10 cellular contexts compared by ENCODE assay signal in genomic region chr5:1437452-1437851, GRCh38. TPM values are rescaled to one million over a fixed set of nuclear protein-coding genes. Genes with fewer than 3 reads are reported as not detected.
DNase-seq lines count a peak whose midpoint lies in the region; ATAC-seq and TF ChIP-seq lines count a peak whose summit lies in the region.
"Had no signal": no experiment of that assay in that cellular context is flagged by ENCODE, and none has a peak within 500 bp of the region (broad histone marks: within the 10 kb centered on the region; RNA-seq: fewer than 3 reads in every experiment).

No MANE protein-coding gene starts in this region.

- peaks cover 6% of the 10 kb centered on the region for H3K9me3 ChIP-seq in psoas muscle

- H3K27me3 Mint-ChIP-seq in WTC11 (ENCODE audit: low read depth) = peaks cover 23% of the 10 kb centered on the region

- CTCF ChIA-PET in WTC11 (lab: Charles Lee) = interaction anchor here (0.7 to 3.1 kb wide), 11 partner anchors 11 to 233 kb away, joined by 3 to 21 read pairs (median 4); no protein-coding TSS in a partner anchor

- 21 to 32% (median 27%) methylated on average over 7 of the region's 7 CpGs for WGBS in psoas muscle, 3 donors

- no peak for TF ChIP-seq CTCF in WTC11 (IDR thresholded peaks at IDR 0.05)
- no peak for TF ChIP-seq CTCF in psoas muscle (IDR thresholded peaks at IDR 0.05)

- ATAC-seq in WTC11 (peak; percentile 92), psoas muscle (no peak)

- peaks cover 0 to 25% (median under 1%) of the 10 kb centered on the region in 3 donors for H3K27me3 ChIP-seq in psoas muscle (ENCODE audit: insufficient read depth in 3 of 3, low read length in 2 of 3)

- H3K9me3 Mint-ChIP-seq in WTC11 = peaks cover 37% of the 10 kb centered on the region

- no peaks in the 10 kb centered on the region for H3K36me3 ChIP-seq in psoas muscle (ENCODE audit: insufficient read depth in 1 of 2, low read depth in 1 of 2)

- no peak overlapping the region for H3K4me3 ChIP-seq in psoas muscle
- H3K4me3 ChIP-seq: skin epidermis had no signal

- H3K36me3 Mint-ChIP-seq in WTC11 = peaks cover 10% of the 10 kb centered on the region

- H3K4me1 Mint-ChIP-seq in WTC11 = peaks cover 8% of the 10 kb centered on the region; the same call in 1 of the 2 replicates

- POLR2A ChIA-PET in WTC11 (lab: Charles Lee) = no interaction called here

- no peak overlapping the region for H3K27ac Mint-ChIP-seq in WTC11

- H3K4me1 ChIP-seq in psoas muscle = no peaks in the 10 kb centered on the region

- DNase-seq in NCI-H510A treated with DMSO at 0.1 percent for 48 hours (lab: John Stamatoyannopoulos, UW) = peak; percentile 35
- no peak for DNase-seq in NCI-H510A (lab: John Stamatoyannopoulos, UW)
- DNase-seq in NCI-H146 treated with DMSO at 0.1 percent for 48 hours (lab: John Stamatoyannopoulos, UW; ENCODE audit: unreplicated experiment) = peak; percentile 16
- peak; percentile 43 for DNase-seq in WTC11 (ENCODE audit: low spot score)
- DNase-seq in renal cortical epithelial cell (ENCODE audit: low read depth) = peak; percentile 10
- DNase-seq in psoas muscle = no peak
- no peak for DNase-seq in cerebellum (ENCODE audit: low spot score)
- no peak for DNase-seq in stimulated activated CD8-positive, alpha-beta memory T cell treated with anti-CD3 and anti-CD28 coated beads, Interleukin-4, amount 100 ng/mL, for 48 hours
- DNase-seq: T1000 had no signal

- no peak overlapping the region for H3K27ac ChIP-seq in psoas muscle
- H3K27ac ChIP-seq: skin epidermis had no signal

- no peak overlapping the region for H3K4me3 Mint-ChIP-seq in WTC11

- intact Hi-C loops in psoas muscle (cut with DNase I) = no loop called here

TF ChIP-seq in WTC11, 78 proteins besides CTCF, POLR2A, EP300 and RAD21:
- TF ChIP-seq SMAD4 (CRISPR knock-in tag; IDR thresholded peaks at IDR 0.05) = no peak
- TF ChIP-seq USF1 (CRISPR knock-in tag; IDR thresholded peaks at IDR 0.05) = no peak
- no peak for TF ChIP-seq NFE2L1 (CRISPR knock-in tag; IDR thresholded peaks at IDR 0.05)
- TF ChIP-seq ZNF512 (CRISPR knock-in tag; IDR thresholded peaks at IDR 0.05; ENCODE audit: borderline replicate concordance) = no peak
- no peak for TF ChIP-seq USF2 (CRISPR knock-in tag; IDR thresholded peaks at IDR 0.05)
- TF ChIP-seq MLX (CRISPR knock-in tag; IDR thresholded peaks at IDR 0.05) = no peak
- no peak for TF ChIP-seq AR (CRISPR knock-in tag; IDR thresholded peaks at IDR 0.05)
- no peak for TF ChIP-seq E2F5 (CRISPR knock-in tag; IDR thresholded peaks at IDR 0.05)
- TF ChIP-seq ZNF671 (CRISPR knock-in tag; IDR thresholded peaks at IDR 0.05) = no peak
- no peak for TF ChIP-seq HMGA2 (CRISPR knock-in tag; IDR thresholded peaks at IDR 0.05)
- no peak for TF ChIP-seq E2F4 (CRISPR knock-in tag; IDR thresholded peaks at IDR 0.05; ENCODE audit: borderline replicate concordance, low read depth)
- no peak for TF ChIP-seq SP1 (CRISPR knock-in tag; conservative IDR thresholded peaks at IDR 0.05)
- TF ChIP-seq ZBTB43 (CRISPR knock-in tag; IDR thresholded peaks at IDR 0.05) = no peak
- no peak for TF ChIP-seq NR3C1 (CRISPR knock-in tag; conservative IDR thresholded peaks at IDR 0.05; ENCODE audit: low read depth)

RNA-seq across cellular contexts. Expression of gene SLC6A3, which starts 7.8 kb away (rescaled TPM):
- total RNA-seq in WTC11 (2021) (0.53 to 0.74 TPM (median 0.64 TPM) in 3 replicates), renal cortical epithelial cell (not detected in 2 replicates), psoas muscle (not detected), cerebellum (0.18 TPM)
- polyA plus RNA-seq in psoas muscle = under 1 TPM in 2 of 3 donors, not detected in 1; under 0.01 to 0.01 TPM

Comparison
In these comparisons a context has a peak if more than half of its experiments do, and no peak if none do; other contexts are left out.
1. DNase-seq: peak in NCI-H510A treated with DMSO at 0.1 percent for 48 hours (single experiment), NCI-H146 treated with DMSO at 0.1 percent for 48 hours (single experiment), WTC11 (single experiment) and renal cortical epithelial cell (single experiment); none in NCI-H510A (single experiment), psoas muscle (0 of 2), cerebellum (single experiment) and stimulated activated CD8-positive, alpha-beta memory T cell treated with anti-CD3 and anti-CD28 coated beads, Interleukin-4, amount 100 ng/mL, for 48 hours (single experiment).